Comparison of ENCODE assay signal across 8 cellular contexts in the genomic region with DNA sequence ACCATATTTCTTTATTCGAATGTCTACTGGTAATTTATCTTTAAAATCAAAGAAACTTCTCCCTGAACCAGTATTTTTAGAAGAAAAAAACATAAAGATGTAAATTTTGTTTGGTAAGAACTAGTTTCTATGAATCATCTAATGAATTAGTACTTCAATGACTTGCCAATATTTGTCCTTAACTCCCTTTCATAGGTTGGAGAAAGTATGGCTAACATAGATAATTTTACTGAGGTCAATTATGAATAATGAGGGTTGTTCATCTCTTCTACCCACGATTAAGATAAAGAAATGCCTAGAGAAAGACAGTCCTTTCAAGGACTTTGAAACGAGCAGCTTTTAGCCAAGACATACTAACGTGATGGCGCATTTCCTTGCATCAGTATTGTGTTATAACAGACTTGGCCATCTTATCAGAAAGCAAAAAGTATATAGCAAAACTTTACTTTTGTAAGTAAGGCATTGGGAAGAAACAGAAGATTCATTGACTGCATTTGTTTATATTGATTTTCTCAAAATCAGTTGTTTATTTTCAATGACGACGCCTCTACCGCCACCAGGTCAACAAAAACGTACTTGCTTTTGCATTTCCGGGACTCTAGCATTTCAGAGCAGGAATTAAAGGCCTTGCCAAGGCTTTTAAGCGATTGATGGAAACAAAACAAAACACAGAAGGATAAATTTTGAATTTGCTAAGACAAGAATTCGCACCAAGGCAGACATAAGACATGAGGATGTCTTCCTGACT. TPM values are rescaled to one million over a fixed set of nuclear protein-coding genes. Genes with fewer than 3 reads are reported as not detected.
DNase-seq lines count a peak whose midpoint lies in the region; ATAC-seq and TF ChIP-seq lines count a peak whose summit lies in the region.

No MANE protein-coding gene starts in this region.

- intact Hi-C loops in OCI-LY7 (cut with micrococcal nuclease; ENCODE audit: unreplicated experiment): loop anchor here (2.0 kb wide), 1 partner anchor 28 kb away; the partner anchor contains the start of gene NMI

- peaks cover 5% of the 10 kb centered on the region for H3K27me3 ChIP-seq in ectodermal cell (ENCODE audit: control insufficient read depth, insufficient read depth, low read length, poor library complexity, severe bottlenecking)

- TF ChIP-seq CTCF in OCI-LY7 (conservative IDR thresholded peaks at IDR 0.05; ENCODE audit: low read length) (no peak), nephron (IDR thresholded peaks at IDR 0.05; ENCODE audit: unreplicated experiment in 3 of 3) (no peak)

- peak; percentile 2 for ATAC-seq in activated CD8-positive, alpha-beta memory T cell treated with anti-CD3 and anti-CD28 coated beads, Interleukin-2, amount 10 ng/mL, durations not matched to agents 7 days and 5 days
- peak; percentile 5 for ATAC-seq in HG02759 (IDR thresholded peaks at IDR 0.05; ENCODE audit: unreplicated experiment)

- peak overlapping the region; percentile 99 for H2AFZ ChIP-seq in OCI-LY7 (ENCODE audit: low read length)

- DNase-seq in activated CD8-positive, alpha-beta memory T cell treated with anti-CD3 and anti-CD28 coated beads, Interleukin-2, amount 10 ng/mL, durations not matched to agents 7 days and 5 days: no peak
- DNase-seq in activated CD8-positive, alpha-beta memory T cell treated with anti-CD3 and anti-CD28 coated beads, Interleukin-2, amount 50 U/mL, for 48 hours: no peak
- peak; percentile 11 for DNase-seq in OCI-LY7 (ENCODE audit: low spot score)
- DNase-seq in NCI-H2196 treated with DMSO at 0.1 percent for 48 hours (lab: John Stamatoyannopoulos, UW; ENCODE audit: unreplicated experiment): no peak
- DNase-seq in middle frontal gyrus (ENCODE audit: extremely low spot score, low spot score): no peak

- CTCF ChIA-PET in activated CD8-positive, alpha-beta memory T cell treated with anti-CD3 and anti-CD28 coated beads, Interleukin-2, amount 10 ng/mL, durations not matched to agents 7 days and 5 days (lab: Charles Lee): interaction anchor here (1.6 to 2.2 kb wide), 2 partner anchors 22 to 29 kb away, joined by 7 to 12 read pairs; partner anchors contain the start of gene NMI
- CTCF ChIA-PET in OCI-LY7 (lab: Charles Lee; ENCODE audit: unreplicated experiment): no interaction called here

- no peaks in the 10 kb centered on the region for H3K9me3 ChIP-seq in OCI-LY7 (ENCODE audit: low read length)
- H3K9me3 ChIP-seq in ectodermal cell (ENCODE audit: control insufficient read depth, low read length): no peaks in the 10 kb centered on the region

- H3K4me1 Mint-ChIP-seq in activated CD8-positive, alpha-beta memory T cell treated with anti-CD3 and anti-CD28 coated beads, Interleukin-2, amount 10 ng/mL, durations not matched to agents 7 days and 5 days: peaks cover 24% of the 10 kb centered on the region
- H3K4me1 Mint-ChIP-seq in nephron: peaks cover 23% of the 10 kb centered on the region

- peaks cover 15% of the 10 kb centered on the region for H3K4me1 ChIP-seq in OCI-LY7 (ENCODE audit: insufficient read depth, low read length, poor library complexity, severe bottlenecking)
- peaks cover 4% of the 10 kb centered on the region for H3K4me1 ChIP-seq in ectodermal cell (ENCODE audit: control insufficient read depth, insufficient read depth, low read length)

- peak overlapping the region; percentile 97 for H3K27ac Mint-ChIP-seq in activated CD8-positive, alpha-beta memory T cell treated with anti-CD3 and anti-CD28 coated beads, Interleukin-2, amount 10 ng/mL, durations not matched to agents 7 days and 5 days
- peak overlapping the region; percentile 92 to 97 (median 93) for H3K27ac Mint-ChIP-seq in nephron

- H3K9me3 Mint-ChIP-seq in activated CD8-positive, alpha-beta memory T cell treated with anti-CD3 and anti-CD28 coated beads, Interleukin-2, amount 10 ng/mL, durations not matched to agents 7 days and 5 days (ENCODE audit: low read depth): no peaks in the 10 kb centered on the region
- H3K9me3 Mint-ChIP-seq in nephron: no peaks in the 10 kb centered on the region

- no peaks in the 10 kb centered on the region for H3K36me3 ChIP-seq in OCI-LY7 (ENCODE audit: insufficient read depth, low read length)
- H3K36me3 ChIP-seq in ectodermal cell (ENCODE audit: control insufficient read depth, insufficient read depth, low read length): no peaks in the 10 kb centered on the region

- H3K4me3 ChIP-seq in OCI-LY7 (ENCODE audit: low read depth, low read length, poor library complexity, severe bottlenecking) (peak overlapping the region; percentile 75), ectodermal cell (ENCODE audit: insufficient read depth, low read depth, low read length) (peak overlapping the region; percentile 53)

- H3K36me3 Mint-ChIP-seq in activated CD8-positive, alpha-beta memory T cell treated with anti-CD3 and anti-CD28 coated beads, Interleukin-2, amount 10 ng/mL, durations not matched to agents 7 days and 5 days: peaks cover 5% of the 10 kb centered on the region
- H3K36me3 Mint-ChIP-seq in nephron (ENCODE audit: low read depth): peaks cover 5% of the 10 kb centered on the region

- H3K79me2 ChIP-seq in OCI-LY7 (ENCODE audit: insufficient read depth, low read depth, low read length): no peaks in the 10 kb centered on the region

- POLR2A ChIA-PET in OCI-LY7 (lab: Charles Lee): no interaction called here

- no peaks in the 10 kb centered on the region for H3K27me3 Mint-ChIP-seq in activated CD8-positive, alpha-beta memory T cell treated with anti-CD3 and anti-CD28 coated beads, Interleukin-2, amount 10 ng/mL, durations not matched to agents 7 days and 5 days
- H3K27me3 Mint-ChIP-seq in nephron (ENCODE audit: low read depth): peaks cover 8% of the 10 kb centered on the region

- H4K20me1 ChIP-seq in OCI-LY7 (ENCODE audit: insufficient read depth, low read length): no peaks in the 10 kb centered on the region

- peak overlapping the region; percentile 82 for H3K4me3 Mint-ChIP-seq in activated CD8-positive, alpha-beta memory T cell treated with anti-CD3 and anti-CD28 coated beads, Interleukin-2, amount 10 ng/mL, durations not matched to agents 7 days and 5 days
- H3K4me3 Mint-ChIP-seq in nephron: peak overlapping the region; percentile 89 to 90 (median 89)

- WGBS in ectodermal cell, 2 experiments: 83 to 86% methylated on average over 11 of the region's 12 CpGs

- H3K4me2 ChIP-seq in OCI-LY7 (ENCODE audit: low read length): peak overlapping the region; percentile 76

- BruUV-seq in OCI-LY7 (replicated peaks; lab: Mats Ljungman, UMichigan): TSS peak; percentile 71

- no peaks in the 10 kb centered on the region for H3K9me2 ChIP-seq in OCI-LY7 (ENCODE audit: insufficient read depth, low read length)

- H3K27ac ChIP-seq in OCI-LY7 (ENCODE audit: low read depth, low read length, poor library complexity, severe bottlenecking) (no peak overlapping the region), ectodermal cell (ENCODE audit: insufficient read depth, low read depth, low read length, poor library complexity, severe bottlenecking) (peak overlapping the region; percentile 74)

RNA-seq across cellular contexts. Expression of gene RBM43, which starts 1.0 kb away (rescaled TPM):
- total RNA-seq in activated CD8-positive, alpha-beta memory T cell treated with anti-CD3 and anti-CD28 coated beads, Interleukin-2, amount 10 ng/mL, durations not matched to agents 7 days and 5 days: 1 to 10 TPM; 5.1 to 8.3 TPM
- 0.25 and 0.49 TPM in 2 replicates for total RNA-seq in OCI-LY7 (2014; rRNA removed; shearing (Covaris generic))
- total RNA-seq in OCI-LY7 (2022): 0.83 and 0.91 TPM in 2 replicates
- polyA plus RNA-seq in ectodermal cell (2013, experiment 1 of 4): 4.8 TPM
- 5.3 TPM for polyA plus RNA-seq in ectodermal cell (2013, experiment 2 of 4)
- polyA plus RNA-seq in ectodermal cell (2013, experiment 3 of 4): 4.0 TPM
- polyA plus RNA-seq in ectodermal cell (2013, experiment 4 of 4): 6.0 TPM

RNA-seq across cellular contexts. Expression of gene NMI, which starts 28.8 kb away (rescaled TPM):
- 10 to 100 TPM; 63.9 to 73.0 TPM for total RNA-seq in activated CD8-positive, alpha-beta memory T cell treated with anti-CD3 and anti-CD28 coated beads, Interleukin-2, amount 10 ng/mL, durations not matched to agents 7 days and 5 days
- 13.0 and 16.3 TPM in 2 replicates for total RNA-seq in OCI-LY7 (2014; rRNA removed; shearing (Covaris generic))
- total RNA-seq in OCI-LY7 (2022): 5.4 and 6.0 TPM in 2 replicates
- polyA plus RNA-seq in ectodermal cell (2013, experiment 1 of 4): 2.4 TPM
- 1.6 TPM for polyA plus RNA-seq in ectodermal cell (2013, experiment 2 of 4)
- polyA plus RNA-seq in ectodermal cell (2013, experiment 3 of 4): 1.8 TPM
- 1.8 TPM for polyA plus RNA-seq in ectodermal cell (2013, experiment 4 of 4)
